In genomic region chr2:144999040-144999875, GRCh38 we compare ENCODE assay signal across 21 cellular contexts.
DNase-seq lines count a peak whose midpoint lies in the region; ATAC-seq and TF ChIP-seq lines count a peak whose summit lies in the region.
"Had no signal": no experiment of that assay in that cellular context is flagged by ENCODE, and none has a peak within 500 bp of the region (broad histone marks: within the 10 kb centered on the region; RNA-seq: fewer than 3 reads in every experiment).

No MANE protein-coding gene starts in this region.

- TF ChIP-seq POLR2A in testis (IDR thresholded peaks at IDR 0.05): no peak

- H3K36me3 ChIP-seq in right atrium auricular region (no peaks in the 10 kb centered on the region), testis (ENCODE audit: low read depth, missing control alignments) (no peaks in the 10 kb centered on the region)
- H3K36me3 ChIP-seq: upper lobe of right lung had no signal

- H3K27me3 ChIP-seq in right atrium auricular region (no peaks in the 10 kb centered on the region), testis (no peaks in the 10 kb centered on the region)
- H3K27me3 ChIP-seq: foreskin keratinocyte, upper lobe of right lung had no signal

- ATAC-seq in HG02981 (IDR thresholded peaks at IDR 0.05; ENCODE audit: unreplicated experiment): no peak
- ATAC-seq: effector memory CD8-positive, alpha-beta T cell; foreskin keratinocyte; left colon; upper lobe of right lung had no signal

- intact Hi-C loops in testis (cut with DNase I; ENCODE audit: low total_unique reads): no loop called here

- H3K4me1 ChIP-seq in right atrium auricular region (peaks cover 0 to 3% of the 10 kb centered on the region in 2 donors), testis (no peaks in the 10 kb centered on the region)
- H3K4me1 ChIP-seq: upper lobe of right lung had no signal

- H3K9me3 ChIP-seq in right atrium auricular region: no peaks in the 10 kb centered on the region
- H3K9me3 ChIP-seq in testis: no peaks in the 10 kb centered on the region
- H3K9me3 ChIP-seq: upper lobe of right lung had no signal

- no peak for TF ChIP-seq CTCF in choroid plexus epithelial cell (conservative IDR thresholded peaks at IDR 0.05; ENCODE audit: low read depth, low read length)
- TF ChIP-seq CTCF in right atrium auricular region (IDR thresholded peaks at IDR 0.05): no peak
- TF ChIP-seq CTCF in testis (IDR thresholded peaks at IDR 0.05): no peak

- DNase-seq in NAMALWA (ENCODE audit: low spot score): peak; percentile 26
- peak; percentile 83 for DNase-seq in choroid plexus epithelial cell (ENCODE audit: low read depth)
- peak; percentile 65 for DNase-seq in right atrium auricular region (ENCODE audit: low spot score)
- peak; percentile 47 for DNase-seq in testis
- DNase-seq in cerebellum (ENCODE audit: low spot score): no peak
- DNase-seq in SW480 (ENCODE audit: low spot score): no peak
- DNase-seq in activated T-cell treated with anti-CD3 and anti-CD28 coated beads, Interleukin-2, amount 50 U/mL, for 1 hour: no peak
- DNase-seq: activated CD4-positive, CD25-positive, alpha-beta regulatory T cell; activated CD8-positive, alpha-beta memory T cell treated with anti-CD3 and anti-CD28 coated beads for 24 hours; activated naive CD8-positive, alpha-beta T cell treated with anti-CD3 and anti-CD28 coated beads, Interleukin-2, amount 10 ng/mL, durations not matched to agents 7 days and 5 days; central memory CD4-positive, alpha-beta T cell; effector memory CD8-positive, alpha-beta T cell; foreskin keratinocyte; H7; left colon; NCI-H510A treated with DMSO at 0.1 percent for 48 hours; SIG-M5; stimulated activated naive CD4-positive, alpha-beta T cell; T-helper 2 cell; upper lobe of right lung had no signal

- 56 to 63% methylated on average over 8 of the region's 8 CpGs for WGBS in testis, 2 donors

- H3K27ac ChIP-seq in right atrium auricular region (peak overlapping the region; percentile 8 to 68), testis (peak overlapping the region in 1 of 2 donors; percentile 26)
- H3K27ac ChIP-seq: foreskin keratinocyte, upper lobe of right lung had no signal

- no peak overlapping the region for H3K4me3 ChIP-seq in choroid plexus epithelial cell (ENCODE audit: low read depth, low read length)
- no peak overlapping the region for H3K4me3 ChIP-seq in right atrium auricular region
- no peak overlapping the region for H3K4me3 ChIP-seq in testis
- H3K4me3 ChIP-seq: upper lobe of right lung had no signal

Comparison
In these comparisons a context has a peak if more than half of its experiments do, and no peak if none do; other contexts are left out.
1. DNase-seq: peak in NAMALWA (single experiment), choroid plexus epithelial cell (single experiment), right atrium auricular region (single experiment) and testis (single experiment); none in cerebellum (single experiment), SW480 (single experiment) and activated T-cell treated with anti-CD3 and anti-CD28 coated beads, Interleukin-2, amount 50 U/mL, for 1 hour (single experiment).